1 cellular context compared by ENCODE assay signal in genomic region chr13:27620377-27621115, GRCh38.
TF ChIP-seq lines count a peak whose summit lies in the region.

TSS of gene LNX2 (minus strand) at chr13:27620529. CDS start at chr13:27581703, 38,826 bp downstream.

TF ChIP-seq in HepG2, 621 proteins besides CTCF, POLR2A, EP300 and RAD21 (continued from another document and continues in another):
- 0 out of 2 replicates have a peak, but pooled peaks have one; percentile 27 for TF ChIP-seq HMGXB3 (CRISPR knock-in tag; IDR thresholded peaks at IDR 0.05; ENCODE audit: borderline replicate concordance)
- TF ChIP-seq, protein P1, sequence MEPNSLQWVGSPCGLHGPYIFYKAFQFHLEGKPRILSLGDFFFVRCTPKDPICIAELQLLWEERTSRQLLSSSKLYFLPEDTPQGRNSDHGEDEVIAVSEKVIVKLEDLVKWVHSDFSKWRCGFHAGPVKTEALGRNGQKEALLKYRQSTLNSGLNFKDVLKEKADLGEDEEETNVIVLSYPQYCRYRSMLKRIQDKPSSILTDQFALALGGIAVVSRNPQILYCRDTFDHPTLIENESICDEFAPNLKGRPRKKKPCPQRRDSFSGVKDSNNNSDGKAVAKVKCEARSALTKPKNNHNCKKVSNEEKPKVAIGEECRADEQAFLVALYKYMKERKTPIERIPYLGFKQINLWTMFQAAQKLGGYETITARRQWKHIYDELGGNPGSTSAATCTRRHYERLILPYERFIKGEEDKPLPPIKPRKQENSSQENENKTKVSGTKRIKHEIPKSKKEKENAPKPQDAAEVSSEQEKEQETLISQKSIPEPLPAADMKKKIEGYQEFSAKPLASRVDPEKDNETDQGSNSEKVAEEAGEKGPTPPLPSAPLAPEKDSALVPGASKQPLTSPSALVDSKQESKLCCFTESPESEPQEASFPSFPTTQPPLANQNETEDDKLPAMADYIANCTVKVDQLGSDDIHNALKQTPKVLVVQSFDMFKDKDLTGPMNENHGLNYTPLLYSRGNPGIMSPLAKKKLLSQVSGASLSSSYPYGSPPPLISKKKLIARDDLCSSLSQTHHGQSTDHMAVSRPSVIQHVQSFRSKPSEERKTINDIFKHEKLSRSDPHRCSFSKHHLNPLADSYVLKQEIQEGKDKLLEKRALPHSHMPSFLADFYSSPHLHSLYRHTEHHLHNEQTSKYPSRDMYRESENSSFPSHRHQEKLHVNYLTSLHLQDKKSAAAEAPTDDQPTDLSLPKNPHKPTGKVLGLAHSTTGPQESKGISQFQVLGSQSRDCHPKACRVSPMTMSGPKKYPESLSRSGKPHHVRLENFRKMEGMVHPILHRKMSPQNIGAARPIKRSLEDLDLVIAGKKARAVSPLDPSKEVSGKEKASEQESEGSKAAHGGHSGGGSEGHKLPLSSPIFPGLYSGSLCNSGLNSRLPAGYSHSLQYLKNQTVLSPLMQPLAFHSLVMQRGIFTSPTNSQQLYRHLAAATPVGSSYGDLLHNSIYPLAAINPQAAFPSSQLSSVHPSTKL (CRISPR knock-in tag; IDR thresholded peaks at IDR 0.05) = 0 out of 2 replicates have a peak, but pooled peaks have one; percentile 30
- no peak for TF ChIP-seq ZNF3 (CRISPR knock-in tag; IDR thresholded peaks at IDR 0.05)
- peak; percentile 92 for TF ChIP-seq NFYB (CRISPR knock-in tag; IDR thresholded peaks at IDR 0.05)
- TF ChIP-seq ZNF816 (CRISPR knock-in tag; IDR thresholded peaks at IDR 0.05; ENCODE audit: borderline replicate concordance) = no peak
- peak; percentile 73 for TF ChIP-seq TAF1 (CRISPR knock-in tag; IDR thresholded peaks at IDR 0.05)
- peak; percentile 71 for TF ChIP-seq UBTF (CRISPR knock-in tag; IDR thresholded peaks at IDR 0.05)
- TF ChIP-seq KLF13 (CRISPR knock-in tag; IDR thresholded peaks at IDR 0.05) = no peak
- peak; percentile 76 for TF ChIP-seq POLR2G (IDR thresholded peaks at IDR 0.05; ENCODE audit: low read depth, low read length)
- peak; percentile 12; the same call in 1 of the 2 replicates for TF ChIP-seq STAG1 (CRISPR knock-in tag; IDR thresholded peaks at IDR 0.05)
- TF ChIP-seq PRDM15 (CRISPR knock-in tag; IDR thresholded peaks at IDR 0.05) = peak; percentile 98
- peak; percentile 30 for TF ChIP-seq AGO2 (optimal IDR thresholded peaks at IDR 0.05; ENCODE audit: low read depth, low read length)
- TF ChIP-seq POLR2AphosphoS5 (IDR thresholded peaks at IDR 0.05; ENCODE audit: low read depth, low read length) = peak; percentile 44; the same call in 1 of the 2 replicates
- 0 out of 2 replicates have a peak, but pooled peaks have one; percentile 27 for TF ChIP-seq HNRNPL (IDR thresholded peaks at IDR 0.05; ENCODE audit: low read depth, low read length)
- TF ChIP-seq ZFY (CRISPR knock-in tag; IDR thresholded peaks at IDR 0.05) = peak; percentile 65; the same call in 1 of the 2 replicates
- no peak for TF ChIP-seq MAF1 (CRISPR knock-in tag; IDR thresholded peaks at IDR 0.05; ENCODE audit: borderline replicate concordance)
- no peak for TF ChIP-seq THRA (CRISPR knock-in tag; IDR thresholded peaks at IDR 0.05; ENCODE audit: borderline replicate concordance)
- no peak for TF ChIP-seq ZNF557 (CRISPR knock-in tag; IDR thresholded peaks at IDR 0.05)
- TF ChIP-seq, protein P2, sequence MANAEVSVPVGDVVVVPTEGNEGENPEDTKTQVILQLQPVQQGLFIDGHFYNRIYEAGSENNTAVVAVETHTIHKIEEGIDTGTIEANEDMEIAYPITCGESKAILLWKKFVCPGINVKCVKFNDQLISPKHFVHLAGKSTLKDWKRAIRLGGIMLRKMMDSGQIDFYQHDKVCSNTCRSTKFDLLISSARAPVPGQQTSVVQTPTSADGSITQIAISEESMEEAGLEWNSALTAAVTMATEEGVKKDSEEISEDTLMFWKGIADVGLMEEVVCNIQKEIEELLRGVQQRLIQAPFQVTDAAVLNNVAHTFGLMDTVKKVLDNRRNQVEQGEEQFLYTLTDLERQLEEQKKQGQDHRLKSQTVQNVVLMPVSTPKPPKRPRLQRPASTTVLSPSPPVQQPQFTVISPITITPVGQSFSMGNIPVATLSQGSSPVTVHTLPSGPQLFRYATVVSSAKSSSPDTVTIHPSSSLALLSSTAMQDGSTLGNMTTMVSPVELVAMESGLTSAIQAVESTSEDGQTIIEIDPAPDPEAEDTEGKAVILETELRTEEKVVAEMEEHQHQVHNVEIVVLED (CRISPR knock-in tag; IDR thresholded peaks at IDR 0.05; ENCODE audit: borderline replicate concordance) = peak; percentile 12; the same call in 1 of the 2 replicates
- peak; percentile 55 for TF ChIP-seq SKI (IDR thresholded peaks at IDR 0.05; ENCODE audit: partially characterized antibody)
- TF ChIP-seq ZNF512B (CRISPR knock-in tag; IDR thresholded peaks at IDR 0.05; ENCODE audit: borderline replicate concordance) = no peak
- 0 out of 2 replicates have a peak, but pooled peaks have one; percentile 24 for TF ChIP-seq ZNF782 (CRISPR knock-in tag; IDR thresholded peaks at IDR 0.05; ENCODE audit: borderline replicate concordance)
- TF ChIP-seq, protein P3, sequence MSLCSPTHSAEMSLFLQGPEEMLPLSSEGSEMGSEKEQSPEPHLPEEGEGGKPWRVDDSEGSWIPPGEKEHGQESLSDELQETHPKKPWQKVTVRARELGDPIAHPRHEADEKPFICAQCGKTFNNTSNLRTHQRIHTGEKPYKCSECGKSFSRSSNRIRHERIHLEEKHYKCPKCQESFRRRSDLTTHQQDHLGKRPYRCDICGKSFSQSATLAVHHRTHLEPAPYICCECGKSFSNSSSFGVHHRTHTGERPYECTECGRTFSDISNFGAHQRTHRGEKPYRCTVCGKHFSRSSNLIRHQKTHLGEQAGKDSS (CRISPR knock-in tag; IDR thresholded peaks at IDR 0.05; ENCODE audit: borderline replicate concordance, low read depth) = peak; percentile 25; the same call in 1 of the 2 replicates
- TF ChIP-seq PHF8 (CRISPR knock-in tag; IDR thresholded peaks at IDR 0.05) = peak; percentile 46
- TF ChIP-seq TFDP2 (CRISPR knock-in tag; IDR thresholded peaks at IDR 0.05) = peak; percentile 11; the same call in 1 of the 2 replicates
- TF ChIP-seq CCDC6 (CRISPR knock-in tag; IDR thresholded peaks at IDR 0.05) = 0 out of 2 replicates have a peak, but pooled peaks have one; percentile 21
- TF ChIP-seq U2AF1 (optimal IDR thresholded peaks at IDR 0.05; ENCODE audit: low read depth, low read length) = no peak
- TF ChIP-seq ZSCAN29 (CRISPR knock-in tag; conservative IDR thresholded peaks at IDR 0.05) = no peak; the same call in 1 of the 2 replicates
- no peak for TF ChIP-seq ZSCAN21 (CRISPR knock-in tag; IDR thresholded peaks at IDR 0.05; ENCODE audit: borderline replicate concordance)
- peak; percentile 67 for TF ChIP-seq ZNF546 (CRISPR knock-in tag; conservative IDR thresholded peaks at IDR 0.05)
- peak; percentile 42; the same call in 1 of the 2 replicates for TF ChIP-seq POGZ (CRISPR knock-in tag; IDR thresholded peaks at IDR 0.05)
